In genomic region chr9:136849038-136849959, GRCh38 we compare ENCODE assay signal across 8 cellular contexts. TPM values are rescaled to one million over a fixed set of nuclear protein-coding genes. Genes with fewer than 3 reads are reported as not detected.
DNase-seq lines count a peak whose midpoint lies in the region; ATAC-seq and TF ChIP-seq lines count a peak whose summit lies in the region.

Gene PHPT1, plus strand, starts transcription at chr9:136849409. Its CDS starts 22 bp downstream, at chr9:136849431.

- peaks cover 18% of the 10 kb centered on the region for H4K20me1 ChIP-seq in neural progenitor cell (ENCODE audit: low read depth)

- H3K9ac ChIP-seq in neural progenitor cell, result peak within 1 kb of the TSS; percentile 14

- peak; percentile 87 for ATAC-seq in foreskin keratinocyte

- peak within 1 kb of the TSS; percentile 97 for H2AFZ ChIP-seq in neural progenitor cell (replicated peaks)

- no peaks in the 10 kb centered on the region for H3K36me3 ChIP-seq in neural progenitor cell

- H3K79me2 ChIP-seq in neural progenitor cell (ENCODE audit: low read depth), result peaks cover 8% of the 10 kb centered on the region

- H3K27me3 ChIP-seq in foreskin keratinocyte (peaks cover 35% of the 10 kb centered on the region), neural progenitor cell (peaks cover 20% of the 10 kb centered on the region)

- DNase-seq in GF-D8 (lab: John Stamatoyannopoulos, UW), result peak; percentile 95
- DNase-seq in HEK293T (ENCODE audit: extremely low spot score), result peak; percentile 97
- peak; percentile 99 for DNase-seq in MV-4-11 (lab: John Stamatoyannopoulos, UW)
- DNase-seq in SK-MEL-5 (ENCODE audit: low read depth, low spot score), result peak; percentile 99
- peak; percentile 97 for DNase-seq in activated naive CD4-positive, alpha-beta T cell treated with Interleukin-2 at 50 U/mL for 16 hours
- peak; percentile 95 for DNase-seq in foreskin keratinocyte
- DNase-seq in neural progenitor cell (ENCODE audit: low spot score), result peak; percentile 100
- DNase-seq in stromal cell of bone marrow (ENCODE audit: low read depth), result peak; percentile 96

- CTCF ChIA-PET in HEK293T (lab: Yijun Ruan, JAX), result interaction anchor here (1.3 kb wide), 1 partner anchor 180 kb away, joined by 3 read pairs; no protein-coding TSS in a partner anchor

- no peaks in the 10 kb centered on the region for H3K4me1 ChIP-seq in foreskin keratinocyte
- peaks cover 5% of the 10 kb centered on the region for H3K4me1 ChIP-seq in neural progenitor cell

- H3K27ac ChIP-seq in foreskin keratinocyte (peak within 1 kb of the TSS; percentile 65), neural progenitor cell (no peak within 1 kb of the TSS)

- POLR2A ChIA-PET in HEK293T (lab: Yijun Ruan, JAX), result interaction anchor here (1.5 kb wide), 1 partner anchor 32 kb away, joined by 3 read pairs; no protein-coding TSS in a partner anchor

- no peaks in the 10 kb centered on the region for H3K36me3 Mint-ChIP-seq in neural progenitor cell

- in situ Hi-C loops in SK-MEL-5 (cut with HindIII; ENCODE audit: low pct_unique_long_range_greater_than_20kb, low sequenced_read_pairs), result no loop called here

- H3K27ac Mint-ChIP-seq in neural progenitor cell, result peak within 1 kb of the TSS; percentile 74

- H3F3A ChIP-seq in neural progenitor cell (ENCODE audit: low read depth), result peaks cover 17% of the 10 kb centered on the region

- peak within 1 kb of the TSS; percentile 91 for H3K4me2 ChIP-seq in neural progenitor cell

- H3K9me3 Mint-ChIP-seq in neural progenitor cell, result no peaks in the 10 kb centered on the region

- H3K9me3 ChIP-seq in neural progenitor cell (ENCODE audit: low read depth), result no peaks in the 10 kb centered on the region

- no peaks in the 10 kb centered on the region for H3K4me1 Mint-ChIP-seq in neural progenitor cell

- H3K4me3 Mint-ChIP-seq in neural progenitor cell, result peak within 1 kb of the TSS; percentile 94

- TF ChIP-seq CTCF in foreskin keratinocyte (conservative IDR thresholded peaks at IDR 0.05) (no peak), neural progenitor cell (IDR thresholded peaks at IDR 0.05) (no peak)

- H3K4me3 ChIP-seq in neural progenitor cell, result peak within 1 kb of the TSS; percentile 68

- H3K27me3 Mint-ChIP-seq in neural progenitor cell (ENCODE audit: insufficient read depth, low read depth), result peaks cover 19% of the 10 kb centered on the region

TF ChIP-seq in HEK293T, 16 proteins besides CTCF, POLR2A, EP300 and RAD21:
- TF ChIP-seq FOXK2 (IDR thresholded peaks at IDR 0.05) (no peak), FOXM1 (IDR thresholded peaks at IDR 0.05; ENCODE audit: borderline replicate concordance) (no peak), ARNT (IDR thresholded peaks at IDR 0.05) (no peak), ZNF384 (IDR thresholded peaks at IDR 0.05) (no peak), PKNOX1 (IDR thresholded peaks at IDR 0.05) (no peak), L3MBTL2 (conservative IDR thresholded peaks at IDR 0.05) (peak; percentile 81)

RNA-seq across cellular contexts. Expression of gene PHPT1, which starts in this region (rescaled TPM):
- total RNA-seq in SK-MEL-5 (2014; rRNA removed; shearing (Covaris generic)), result 101 TPM in 2 replicates
- polyA plus RNA-seq in SK-MEL-5 (2015; cell fraction: cytosol; rRNA removed), result 112 and 147 TPM in 2 replicates
- polyA plus RNA-seq in SK-MEL-5 (2015; cell fraction: nucleus; rRNA removed), result 221 and 234 TPM in 2 replicates
- total RNA-seq in foreskin keratinocyte (109 and 158 TPM in 2 replicates), neural progenitor cell (ENCODE audit: low replicate concordance) (58.8 and 110 TPM in 2 replicates)
- polyA plus RNA-seq in foreskin keratinocyte, result 156 and 253 TPM in 2 replicates
